ENCODE assay signal across 8 cellular contexts in the genomic region with DNA sequence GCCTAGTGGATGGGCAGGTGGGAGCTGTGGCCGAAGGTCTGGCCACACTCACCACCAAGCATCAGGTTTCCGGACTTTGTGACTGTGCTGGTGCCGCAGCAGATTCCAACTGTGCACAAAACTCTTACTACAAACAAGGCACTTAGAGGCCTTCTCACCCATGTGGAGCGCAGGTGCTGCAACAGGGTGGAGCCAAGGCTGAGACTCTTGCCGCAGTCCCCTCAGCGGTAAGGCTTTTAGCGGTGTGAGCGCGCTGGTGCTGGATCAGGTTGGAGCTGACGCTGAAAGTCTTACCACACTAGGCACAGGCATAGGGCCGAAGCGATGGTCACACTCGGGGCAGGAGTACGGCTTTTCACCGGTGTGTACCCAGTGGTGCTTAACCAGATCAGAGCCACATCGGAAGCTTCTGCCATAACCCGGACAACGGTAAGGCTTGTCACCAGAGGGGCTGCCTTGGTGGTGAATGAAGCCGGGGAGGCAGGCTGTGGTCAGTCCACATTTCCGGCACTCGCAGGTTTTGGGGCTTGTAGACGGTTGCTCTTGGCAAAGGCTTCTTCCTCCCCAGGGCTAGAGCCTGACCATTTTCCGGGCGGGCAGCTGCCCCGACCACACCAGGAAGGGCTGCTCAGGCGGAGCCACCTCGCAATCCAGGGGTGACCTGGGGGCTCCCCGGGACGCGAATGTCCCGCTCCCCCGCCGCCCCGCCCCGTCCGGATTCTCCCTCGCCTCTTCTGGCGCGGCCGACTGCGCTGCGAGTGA. TPM values are rescaled to one million over a fixed set of nuclear protein-coding genes. Genes with fewer than 3 reads are reported as not detected.
DNase-seq lines count a peak whose midpoint lies in the region; ATAC-seq and TF ChIP-seq lines count a peak whose summit lies in the region.

No MANE protein-coding gene starts in this region.

- H3K4me1 ChIP-seq in right cardiac atrium (ENCODE audit: control insufficient read depth, insufficient read depth, low read length) (peaks cover 10% of the 10 kb centered on the region), sigmoid colon (peaks cover 0 to 60% (median 56%) of the 10 kb centered on the region in 4 donors)

- intact Hi-C loops in right cardiac atrium (cut with DNase I) = loop anchor here in 1 of 4 donors (10.0 kb wide), 1 partner anchor 473 kb away; the partner anchor contains the start of gene HSD3B7
- intact Hi-C loops in sigmoid colon (cut with DNase I) = loop anchor here (5.0 to 10.0 kb wide), 4 partner anchors 316 to 1363 kb away; partner anchors contain the start of genes KAT8, SETD1A, TBX6 and YPEL3

- no peak for TF ChIP-seq EP300 in sigmoid colon (IDR thresholded peaks at IDR 0.05)

- WGBS in right cardiac atrium = 2% methylated on average over 42 of the region's 42 CpGs
- WGBS in sigmoid colon, 2 donors = 0 to 1% methylated on average over 42 of the region's 42 CpGs

- H3K9me3 Mint-ChIP-seq in activated naive CD8-positive, alpha-beta T cell treated with anti-CD3 and anti-CD28 coated beads for 36 hours = no peaks in the 10 kb centered on the region

- no peak for TF ChIP-seq POLR2A in sigmoid colon (IDR thresholded peaks at IDR 0.05)

- peaks cover 42% of the 10 kb centered on the region for H3K4me1 Mint-ChIP-seq in activated naive CD8-positive, alpha-beta T cell treated with anti-CD3 and anti-CD28 coated beads for 36 hours

- H3K4me3 ChIP-seq in right cardiac atrium (ENCODE audit: low read length) (peak overlapping the region; percentile 58), sigmoid colon (peak overlapping the region; percentile 68 to 92 (median 76))

- H3K4me3 Mint-ChIP-seq in activated naive CD8-positive, alpha-beta T cell treated with anti-CD3 and anti-CD28 coated beads for 36 hours = peak overlapping the region; percentile 91

- H3K36me3 ChIP-seq in sigmoid colon = peaks cover 0 to 15% (median 10%) of the 10 kb centered on the region in 4 donors

- TF ChIP-seq CTCF in sigmoid colon (IDR thresholded peaks at IDR 0.05) = no peak

- no peaks in the 10 kb centered on the region for H3K9me3 ChIP-seq in right cardiac atrium (ENCODE audit: control insufficient read depth, low read length)
- H3K9me3 ChIP-seq in sigmoid colon = no peaks in the 10 kb centered on the region

- peaks cover 37% of the 10 kb centered on the region for H3K36me3 Mint-ChIP-seq in activated naive CD8-positive, alpha-beta T cell treated with anti-CD3 and anti-CD28 coated beads for 36 hours

- H3K27ac ChIP-seq in right cardiac atrium (ENCODE audit: low read length) = peak overlapping the region; percentile 90
- peak overlapping the region; percentile 97 to 100 (median 100) for H3K27ac ChIP-seq in sigmoid colon

- no peaks in the 10 kb centered on the region for H3K27me3 ChIP-seq in right cardiac atrium (ENCODE audit: control insufficient read depth, insufficient read depth)
- H3K27me3 ChIP-seq in sigmoid colon = no peaks in the 10 kb centered on the region

- ATAC-seq in HG03196 (IDR thresholded peaks at IDR 0.05; ENCODE audit: unreplicated experiment) (peak; percentile 13), right cardiac atrium (peak; percentile 2 to 29), HG03095 (IDR thresholded peaks at IDR 0.05; ENCODE audit: unreplicated experiment) (no peak)

- no peaks in the 10 kb centered on the region for H3K27me3 Mint-ChIP-seq in activated naive CD8-positive, alpha-beta T cell treated with anti-CD3 and anti-CD28 coated beads for 36 hours

- peak overlapping the region; percentile 96 for H3K27ac Mint-ChIP-seq in activated naive CD8-positive, alpha-beta T cell treated with anti-CD3 and anti-CD28 coated beads for 36 hours

- peak; percentile 48 for DNase-seq in NCI-H2196 (lab: John Stamatoyannopoulos, UW; ENCODE audit: unreplicated experiment)
- DNase-seq in NCI-H2196 treated with DMSO at 0.1 percent for 48 hours (lab: John Stamatoyannopoulos, UW; ENCODE audit: unreplicated experiment) = no peak
- DNase-seq in SHP77 (lab: John Stamatoyannopoulos, UW) = peak; percentile 22 to 69
- DNase-seq in activated naive CD8-positive, alpha-beta T cell treated with anti-CD3 and anti-CD28 coated beads for 36 hours = peak; percentile 60
- peak in 2 of 3 donors; percentile 61 to 87 for DNase-seq in right cardiac atrium
- DNase-seq in sigmoid colon = peak; percentile 78

RNA-seq across cellular contexts. Expression of gene ARMC5, which starts 1.0 kb away (rescaled TPM):
- total RNA-seq in activated naive CD8-positive, alpha-beta T cell treated with anti-CD3 and anti-CD28 coated beads for 36 hours = 10 to 100 TPM; 13.7 to 14.3 TPM
- total RNA-seq in right cardiac atrium = 1 to 10 TPM; 6.8 to 9.0 (median 7.7) TPM
- polyA plus RNA-seq in right cardiac atrium = 8.5 TPM
- 1 to 10 TPM; 3.9 to 9.5 (median 6.6) TPM for total RNA-seq in sigmoid colon
- 10 to 100 TPM in 1 of 3 donors, 1 to 10 TPM in 2; 2.4 to 11.1 (median 2.8) TPM for polyA plus RNA-seq in sigmoid colon

RNA-seq across cellular contexts. Expression of gene TGFB1I1, which starts 13.7 kb away (rescaled TPM):
- total RNA-seq in activated naive CD8-positive, alpha-beta T cell treated with anti-CD3 and anti-CD28 coated beads for 36 hours = under 1 TPM; 0.32 to 0.49 TPM
- total RNA-seq in right cardiac atrium (10 to 100 TPM; 36.3 to 87.6 (median 55.1) TPM), sigmoid colon (100 to 1,000 TPM; 124 to 339 (median 205) TPM)
- polyA plus RNA-seq in right cardiac atrium (33.2 TPM), sigmoid colon (10 to 100 TPM; 10.4 to 31.2 (median 21.0) TPM)

RNA-seq across cellular contexts. Expression of gene ZNF843, which starts 15.7 kb away (rescaled TPM):
- total RNA-seq in activated naive CD8-positive, alpha-beta T cell treated with anti-CD3 and anti-CD28 coated beads for 36 hours = under 1 TPM in 1 of 2 experiments, not detected in 1; 0.12 TPM
- total RNA-seq in right cardiac atrium (1 to 10 TPM; 2.1 to 4.2 (median 3.1) TPM), sigmoid colon (1 to 10 TPM in 3 of 4 donors, under 1 TPM in 1; 0.36 to 5.3 (median 1.1) TPM)
- polyA plus RNA-seq in right cardiac atrium (1.8 TPM), sigmoid colon (1 to 10 TPM in 1 of 3 donors, under 1 TPM in 1, not detected in 1; 0.22 to 1.8 TPM)

RNA-seq across cellular contexts. Expression of gene SLC5A2, which starts 24.7 kb away (rescaled TPM):
- under 1 TPM in 1 of 2 experiments, not detected in 1; 0.08 TPM for total RNA-seq in activated naive CD8-positive, alpha-beta T cell treated with anti-CD3 and anti-CD28 coated beads for 36 hours
- total RNA-seq in right cardiac atrium (not detected), sigmoid colon (1 to 10 TPM in 1 of 4 donors, under 1 TPM in 3; 0.49 to 1.1 (median 0.70) TPM)
- polyA plus RNA-seq in right cardiac atrium (1.2 TPM), sigmoid colon (1 to 10 TPM in 2 of 3 donors, under 1 TPM in 1; 0.60 to 1.9 (median 1.2) TPM)

RNA-seq across cellular contexts. Expression of gene COX6A2, which starts 30.1 kb away (rescaled TPM):
- total RNA-seq in activated naive CD8-positive, alpha-beta T cell treated with anti-CD3 and anti-CD28 coated beads for 36 hours = not detected
- 1,000 to 10,000 TPM in 2 of 4 donors, 100 to 1,000 TPM in 2; 574 to 1,093 (median 918) TPM for total RNA-seq in right cardiac atrium
- 4,696 TPM for polyA plus RNA-seq in right cardiac atrium
- total RNA-seq in sigmoid colon = not detected
- polyA plus RNA-seq in sigmoid colon = 1 to 10 TPM in 1 of 3 donors, under 1 TPM in 1, not detected in 1; 0.32 to 4.8 TPM

Comparison
In these comparisons a context has a peak if more than half of its experiments do, and no peak if none do; other contexts are left out.
1. RNA of gene TGFB1I1, which starts 13.7 kb away (total RNA-seq): 124 to 339 TPM in sigmoid colon and 36.3 to 87.6 TPM in right cardiac atrium; 0.32 to 0.49 TPM in activated naive CD8-positive, alpha-beta T cell treated with anti-CD3 and anti-CD28 coated beads for 36 hours; every median in the first group is over 10 times any median in the second.